1 cellular context compared by ENCODE assay signal in genomic region chr21:43341349-43342163, GRCh38.
TF ChIP-seq lines count a peak whose summit lies in the region.

No MANE protein-coding gene starts in this region.

TF ChIP-seq in A549, 52 proteins besides CTCF, POLR2A, EP300 and RAD21 (continued from another document):
- peak; percentile 92 for TF ChIP-seq HOXB5 (CRISPR knock-in tag; IDR thresholded peaks at IDR 0.05)
- TF ChIP-seq JUNB (IDR thresholded peaks at IDR 0.05) = no peak; the same call in 1 of the 2 replicates
- no peak for TF ChIP-seq PHF8 (IDR thresholded peaks at IDR 0.05; ENCODE audit: borderline replicate concordance, low read depth)
- no peak for TF ChIP-seq NFE2L2 (conservative IDR thresholded peaks at IDR 0.05; ENCODE audit: low read length)
- TF ChIP-seq KDM5A (IDR thresholded peaks at IDR 0.05) = no peak
- peak; percentile 65 to 78; a peak in 4 of 5 replicates for TF ChIP-seq JUN (IDR thresholded peaks at IDR 0.05)
- no peak for TF ChIP-seq ESRRA (IDR thresholded peaks at IDR 0.05; ENCODE audit: borderline replicate concordance, low read length)
- TF ChIP-seq RARB (CRISPR knock-in tag; IDR thresholded peaks at IDR 0.05) = peak; percentile 37; the same call in 1 of the 2 replicates
- TF ChIP-seq HEYL (CRISPR knock-in tag; IDR thresholded peaks at IDR 0.05) = no peak; the same call in 1 of the 2 replicates
- TF ChIP-seq PBX3 (IDR thresholded peaks at IDR 0.05) = peak; percentile 73; the same call in 1 of the 2 replicates
- no peak; the same call in 1 of the 2 replicates for TF ChIP-seq ZNF302 (CRISPR knock-in tag; IDR thresholded peaks at IDR 0.05)
- TF ChIP-seq MAFK (IDR thresholded peaks at IDR 0.05; ENCODE audit: partially characterized antibody) = peak; percentile 40
- TF ChIP-seq EHMT2 (IDR thresholded peaks at IDR 0.05; ENCODE audit: low read depth) = no peak
- no peak for TF ChIP-seq CBX8 (IDR thresholded peaks at IDR 0.05)
- peak; percentile 84 for TF ChIP-seq GATA3 (IDR thresholded peaks at IDR 0.05; ENCODE audit: borderline replicate concordance)
- peak; percentile 84 for TF ChIP-seq ATOH8 (CRISPR knock-in tag; IDR thresholded peaks at IDR 0.05; ENCODE audit: low read depth)
- TF ChIP-seq REST (IDR thresholded peaks at IDR 0.05) = no peak
